In the genomic region with DNA sequence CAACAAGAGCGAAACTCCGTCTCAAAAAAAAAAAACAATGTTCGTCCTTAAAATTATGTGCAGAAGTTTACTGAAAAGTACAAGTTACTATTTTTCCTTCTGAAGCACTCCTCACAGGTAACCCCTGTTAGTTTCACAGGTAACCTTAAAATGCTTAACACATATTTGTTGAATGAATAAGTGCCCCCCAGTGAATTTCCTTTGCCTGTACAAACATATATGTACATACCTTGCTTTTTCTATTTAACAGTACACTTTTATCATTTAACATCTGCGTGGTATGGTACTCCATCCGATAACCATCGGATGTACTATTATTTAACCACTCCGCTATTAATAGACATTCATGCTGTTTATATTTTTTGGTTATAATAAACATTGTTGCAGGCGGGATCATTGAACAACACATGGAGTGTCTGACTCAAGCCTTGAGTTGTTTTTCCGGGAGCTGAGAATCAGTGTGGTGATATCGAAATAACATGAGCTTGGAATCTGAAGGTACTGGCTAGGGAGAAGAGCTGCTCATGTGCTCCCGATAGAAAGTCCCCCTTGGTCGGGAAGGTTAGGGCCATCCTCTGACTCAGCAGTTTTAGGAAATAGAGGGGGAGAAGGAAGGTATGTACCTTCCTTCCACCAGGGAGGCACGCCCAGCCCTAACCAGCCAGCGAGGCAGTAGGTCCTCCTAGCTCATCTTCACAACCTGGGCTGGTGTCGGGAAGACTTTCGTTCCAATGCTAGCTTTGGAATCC, we compare ENCODE assay signal across 7 cellular contexts. TPM values are rescaled to one million over a fixed set of nuclear protein-coding genes. Genes with fewer than 3 reads are reported as not detected.
DNase-seq lines count a peak whose midpoint lies in the region; ATAC-seq and TF ChIP-seq lines count a peak whose summit lies in the region.

No MANE protein-coding gene starts in this region.

- no peaks in the 10 kb centered on the region for H3K9me3 ChIP-seq in esophagus squamous epithelium
- no peaks in the 10 kb centered on the region for H3K9me3 ChIP-seq in parathyroid adenoma (ENCODE audit: control insufficient read depth, low read length)

- no peak overlapping the region for H3K9ac ChIP-seq in parathyroid adenoma

- no peak overlapping the region for H2AFZ ChIP-seq in parathyroid adenoma

- DNase-seq in RWPE1 (ENCODE audit: low spot score), result peak; percentile 65
- no peak for DNase-seq in esophagus squamous epithelium (lab: John Stamatoyannopoulos, UW)
- DNase-seq in NCI-H2171 (lab: John Stamatoyannopoulos, UW), result no peak

- TF ChIP-seq POLR2A in GM19193 (IDR thresholded peaks at IDR 0.05; ENCODE audit: extremely low read depth, insufficient read depth, insufficient read length) (peak; percentile 28), esophagus squamous epithelium (IDR thresholded peaks at IDR 0.05) (no peak)

- no peaks in the 10 kb centered on the region for H3K27me3 ChIP-seq in esophagus squamous epithelium
- no peaks in the 10 kb centered on the region for H3K27me3 ChIP-seq in parathyroid adenoma (ENCODE audit: control insufficient read depth, insufficient read depth, low read length)

- H3K36me3 ChIP-seq in esophagus squamous epithelium, result peaks cover 0 to 21% (median 0%) of the 10 kb centered on the region in 3 donors
- no peaks in the 10 kb centered on the region for H3K36me3 ChIP-seq in parathyroid adenoma (ENCODE audit: control insufficient read depth, insufficient read depth, low read length)

- intact Hi-C loops in esophagus squamous epithelium (cut with DNase I), result no loop called here

- ATAC-seq in GM21528 (IDR thresholded peaks at IDR 0.05; ENCODE audit: low FRiP score, unreplicated experiment) (no peak), HG03135 (IDR thresholded peaks at IDR 0.05; ENCODE audit: unreplicated experiment) (no peak)

- H3K4me3 ChIP-seq in esophagus squamous epithelium (peak overlapping the region; percentile 61 to 93 (median 78)), parathyroid adenoma (ENCODE audit: low read depth, low read length) (peak overlapping the region; percentile 77)

- H3K4me2 ChIP-seq in parathyroid adenoma (ENCODE audit: low read length), result peak overlapping the region; percentile 77

- TF ChIP-seq CTCF in RWPE1 (conservative IDR thresholded peaks at IDR 0.05; ENCODE audit: low read depth) (no peak), esophagus squamous epithelium (IDR thresholded peaks at IDR 0.05) (no peak), parathyroid adenoma (IDR thresholded peaks at IDR 0.05) (no peak)

- 25 to 38% methylated on average over 15 to 16 of the region's 16 CpGs for WGBS in esophagus squamous epithelium, 2 donors

- H3K4me1 ChIP-seq in esophagus squamous epithelium (peaks cover 27 to 60% (median 39%) of the 10 kb centered on the region in 3 donors), parathyroid adenoma (peaks cover 9% of the 10 kb centered on the region)

- CTCF ChIA-PET in RWPE1 (lab: Yijun Ruan, JAX), result interaction anchor here (0.6 kb wide), 1 partner anchor 166 kb away, joined by 3 read pairs; no protein-coding TSS in a partner anchor

- H3K27ac ChIP-seq in RWPE1 (peak overlapping the region; percentile 94), esophagus squamous epithelium (peak overlapping the region; percentile 93 to 97 (median 96)), parathyroid adenoma (no peak overlapping the region)

- peaks cover 22% of the 10 kb centered on the region for H3K79me2 ChIP-seq in parathyroid adenoma

- POLR2A ChIA-PET in RWPE1 (lab: Yijun Ruan, JAX; ENCODE audit: low non-redundant PET), result interaction anchor here (0.6 to 2.1 kb wide), 4 partner anchors 81 to 179 kb away, joined by 3 to 11 read pairs (median 4); a partner anchor contains a TSS

RNA-seq across cellular contexts. Expression of a gene that starts 1.6 kb away (rescaled TPM):
- 10 to 100 TPM; 25.8 to 38.9 (median 32.0) TPM for total RNA-seq in esophagus squamous epithelium
